ENCODE assay signal across 9 cellular contexts in genomic region chr12:75488553-75488952, GRCh38. TPM values are rescaled to one million over a fixed set of nuclear protein-coding genes. Genes with fewer than 3 reads are reported as not detected.
DNase-seq lines count a peak whose midpoint lies in the region; ATAC-seq and TF ChIP-seq lines count a peak whose summit lies in the region.
"Had no signal": no experiment of that assay in that cellular context is flagged by ENCODE, and none has a peak within 500 bp of the region (broad histone marks: within the 10 kb centered on the region; RNA-seq: fewer than 3 reads in every experiment).

No MANE protein-coding gene starts in this region.

- TF ChIP-seq CTCF in DND-41 (IDR thresholded peaks at IDR 0.05; ENCODE audit: borderline replicate concordance, extremely low read depth, low read length, poor library complexity, severe bottlenecking) (peak; percentile 58), GM23338 (conservative IDR thresholded peaks at IDR 0.05; ENCODE audit: low read depth in 2 of 2) (peak; percentile 57 to 76), PC-3 (conservative IDR thresholded peaks at IDR 0.05; ENCODE audit: low read depth, low read length) (peak; percentile 56), thoracic aorta (IDR thresholded peaks at IDR 0.05) (peak; percentile 30)

- peaks cover 28% of the 10 kb centered on the region for H3K4me1 Mint-ChIP-seq in GM23338

- H3K9ac ChIP-seq in DND-41 (ENCODE audit: low read depth, low read length) (no peak overlapping the region), PC-3 (ENCODE audit: low read length) (no peak overlapping the region)

- CTCF ChIA-PET in PC-3 (lab: Charles Lee): interaction anchor here (0.5 to 0.8 kb wide), 2 partner anchors 59 to 98 kb away, joined by 4 read pairs; partner anchors contain the start of gene GLIPR1L2

- intact Hi-C loops in PC-3 (cut with micrococcal nuclease): loop anchor here (10.0 kb wide), 1 partner anchor 324 kb away; no protein-coding TSS in a partner anchor

- no peak overlapping the region for H3K27ac Mint-ChIP-seq in GM23338

- DNase-seq in DND-41: peak; percentile 39
- DNase-seq in GM23338 (ENCODE audit: low spot score): peak; percentile 65
- peak; percentile 46 for DNase-seq in PC-3
- DNase-seq in fibroblast of peridontal ligament (ENCODE audit: extremely low read depth): peak; percentile 58
- DNase-seq in thoracic aorta (ENCODE audit: low spot score): no peak
- DNase-seq in effector CD4-positive, alpha-beta T cell: no peak
- no peak for DNase-seq in NCI-H187 treated with DMSO at 0.1 percent for 48 hours (lab: John Stamatoyannopoulos, UW)
- no peak for DNase-seq in NCI-H774 (lab: John Stamatoyannopoulos, UW)

- H3K9me3 Mint-ChIP-seq in GM23338: no peaks in the 10 kb centered on the region

- H3K27ac ChIP-seq in DND-41 (ENCODE audit: low read length) (no peak overlapping the region), GM23338 (ENCODE audit: low read depth) (no peak overlapping the region), PC-3 (ENCODE audit: low read length) (no peak overlapping the region), thoracic aorta (peak overlapping the region in 1 of 2 donors; percentile 29)
- H3K27ac ChIP-seq: SK-N-MC had no signal

- H3K9me3 ChIP-seq in DND-41 (ENCODE audit: insufficient read depth, low read length, severe bottlenecking): no peaks in the 10 kb centered on the region
- H3K9me3 ChIP-seq in PC-3 (ENCODE audit: low read length): no peaks in the 10 kb centered on the region
- no peaks in the 10 kb centered on the region for H3K9me3 ChIP-seq in thoracic aorta

- H3K4me2 ChIP-seq in DND-41 (ENCODE audit: insufficient read depth, low read length) (no peak overlapping the region), GM23338 (no peak overlapping the region), PC-3 (ENCODE audit: low read length) (no peak overlapping the region)

- no peaks in the 10 kb centered on the region for H3K27me3 Mint-ChIP-seq in GM23338 (ENCODE audit: insufficient read depth, low read depth, poor library complexity)

- ATAC-seq in DND-41 (ENCODE audit: insufficient read depth, low read depth): peak; percentile 61
- ATAC-seq in GM23338: peak; percentile 81
- no peak for ATAC-seq in PC-3
- no peak for ATAC-seq in thoracic aorta (ENCODE audit: insufficient number of reproducible peaks, low FRiP score, low read depth)

- H3K36me3 ChIP-seq in DND-41 (ENCODE audit: insufficient read depth, low read length): peaks cover 36% of the 10 kb centered on the region
- no peaks in the 10 kb centered on the region for H3K36me3 ChIP-seq in GM23338 (ENCODE audit: insufficient read depth)
- H3K36me3 ChIP-seq in PC-3 (ENCODE audit: low read depth, low read length): no peaks in the 10 kb centered on the region; the same call in 1 of the 2 replicates
- peaks cover 3% of the 10 kb centered on the region for H3K36me3 ChIP-seq in thoracic aorta

- H2AFZ ChIP-seq in DND-41 (ENCODE audit: low read depth, low read length) (no peak overlapping the region), GM23338 (no peak overlapping the region), PC-3 (ENCODE audit: low read length) (no peak overlapping the region)

- H3K79me2 ChIP-seq in DND-41 (ENCODE audit: insufficient read depth, low read length) (peaks cover 19% of the 10 kb centered on the region), GM23338 (replicated peaks; ENCODE audit: insufficient read depth) (no peaks in the 10 kb centered on the region), PC-3 (ENCODE audit: low read length) (0 out of 2 replicates have a peak, but pooled peaks cover 8% of the 10 kb centered on the region)

- POLR2A ChIA-PET in PC-3 (lab: Charles Lee; ENCODE audit: unreplicated experiment): no interaction called here

- no peaks in the 10 kb centered on the region for H3K9me2 ChIP-seq in GM23338 (ENCODE audit: insufficient read depth)
- no peaks in the 10 kb centered on the region for H3K9me2 ChIP-seq in PC-3 (replicated peaks; ENCODE audit: low read length)

- H3K4me1 ChIP-seq in DND-41 (ENCODE audit: insufficient read depth, low read length): peaks cover 24% of the 10 kb centered on the region
- H3K4me1 ChIP-seq in GM23338 (ENCODE audit: insufficient read depth): peaks cover 12% of the 10 kb centered on the region
- H3K4me1 ChIP-seq in PC-3 (ENCODE audit: insufficient read depth, low read length): peaks cover 18% of the 10 kb centered on the region
- H3K4me1 ChIP-seq in thoracic aorta (ENCODE audit: control insufficient read depth in 1 of 2, low read depth in 2 of 2): peaks cover 41 to 54% of the 10 kb centered on the region in 2 donors

- H3K27me3 ChIP-seq in DND-41 (ENCODE audit: insufficient read depth, low read length, poor library complexity): no peaks in the 10 kb centered on the region
- H3K27me3 ChIP-seq in GM23338 (ENCODE audit: insufficient read depth): no peaks in the 10 kb centered on the region
- no peaks in the 10 kb centered on the region for H3K27me3 ChIP-seq in PC-3 (ENCODE audit: low read length)
- no peaks in the 10 kb centered on the region for H3K27me3 ChIP-seq in thoracic aorta (replicated peaks; ENCODE audit: insufficient read depth)

- no peak overlapping the region for H3K4me3 Mint-ChIP-seq in GM23338

- BruUV-seq in PC-3 (replicated peaks; lab: Mats Ljungman, UMichigan): no TSS peak

- H3F3A ChIP-seq in GM23338 (replicated peaks; ENCODE audit: low read depth) (no peaks in the 10 kb centered on the region), PC-3 (ENCODE audit: low read length, unreplicated experiment) (no peaks in the 10 kb centered on the region)

- no peaks in the 10 kb centered on the region for H4K20me1 ChIP-seq in DND-41 (ENCODE audit: insufficient read depth, low read length)
- H4K20me1 ChIP-seq in GM23338 (replicated peaks; ENCODE audit: insufficient read depth): no peaks in the 10 kb centered on the region
- no peaks in the 10 kb centered on the region for H4K20me1 ChIP-seq in PC-3 (ENCODE audit: low read length)

- no peaks in the 10 kb centered on the region for H3K36me3 Mint-ChIP-seq in GM23338 (ENCODE audit: low read depth)

- H3K4me3 ChIP-seq in DND-41 (ENCODE audit: low read depth in 1 of 2, low read length in 2 of 2) (no peak overlapping the region), GM23338 (no peak overlapping the region), PC-3 (ENCODE audit: low read length) (no peak overlapping the region), thoracic aorta (no peak overlapping the region)
- H3K4me3 ChIP-seq: SK-N-MC had no signal

TF ChIP-seq in GM23338, 12 proteins besides CTCF, POLR2A, EP300 and RAD21:
- TF ChIP-seq NANOG (IDR thresholded peaks at IDR 0.05; ENCODE audit: borderline replicate concordance) (no peak), ZNF114 (CRISPR knock-in tag; IDR thresholded peaks at IDR 0.05) (no peak), POLR2AphosphoS5 (IDR thresholded peaks at IDR 0.05; ENCODE audit: low read depth) (no peak), ETS1 (IDR thresholded peaks at IDR 0.05) (no peak)
TF ChIP-seq in GM23338: peak in this region for 0.

RNA-seq across cellular contexts. Expression of gene GLIPR1, which starts 8.0 kb away (rescaled TPM):
- total RNA-seq in GM23338 (2014; rRNA removed; shearing (Covaris generic)): 0.03 and 0.04 TPM in 2 replicates
- 4.8 and 6.1 TPM in 2 replicates for polyA plus RNA-seq in GM23338 (2016; fragmentation: Nextera tagmentation; extraction: Ambion mirVana)
- 21.3 and 22.2 TPM in 2 replicates for total RNA-seq in PC-3 (2014; rRNA removed)
- total RNA-seq in thoracic aorta: 100 to 1,000 TPM in 1 of 2 donors, 10 to 100 TPM in 1; 66.9 to 103 TPM

RNA-seq across cellular contexts. Expression of gene KRR1, which starts 22.9 kb away (rescaled TPM):
- total RNA-seq in GM23338 (2014; rRNA removed; shearing (Covaris generic)): 37.4 and 55.7 TPM in 2 replicates
- polyA plus RNA-seq in GM23338 (2016; fragmentation: Nextera tagmentation; extraction: Ambion mirVana): 113 and 120 TPM in 2 replicates
- 49.9 and 68.4 TPM in 2 replicates for total RNA-seq in PC-3 (2014; rRNA removed)
- total RNA-seq in thoracic aorta: 10 to 100 TPM; 30.6 to 46.8 TPM

Comparison
In these comparisons a context has a peak if more than half of its experiments do, and no peak if none do; other contexts are left out.
1. ATAC-seq: peak in DND-41 (single experiment) and GM23338 (single experiment); none in PC-3 (single experiment) and thoracic aorta (single experiment).
2. DNase-seq: peak in DND-41 (single experiment), GM23338 (single experiment), PC-3 (single experiment) and fibroblast of peridontal ligament (single experiment); none in thoracic aorta (single experiment), effector CD4-positive, alpha-beta T cell (single experiment), NCI-H187 treated with DMSO at 0.1 percent for 48 hours (single experiment) and NCI-H774 (single experiment).
3. RNA of gene GLIPR1, which starts 8.0 kb away (total RNA-seq): 66.9 to 103 TPM in thoracic aorta and 21.3 to 22.2 TPM in PC-3; 0.03 to 0.04 TPM in GM23338; every median in the first group is over 10 times any median in the second.
4. Peak in every context shown above with its lines, with median percentiles within 50 percentile points of each other: CTCF ChIP-seq.